8 cellular contexts compared by ENCODE assay signal in genomic region chr2:96116424-96116878, GRCh38. TPM values are rescaled to one million over a fixed set of nuclear protein-coding genes. Genes with fewer than 3 reads are reported as not detected.
A peak's percentile ranks its signal among the peaks of the same experiment; 100 is the strongest.
DNase-seq lines count a peak whose midpoint lies in the region; ATAC-seq and TF ChIP-seq lines count a peak whose summit lies in the region.

ADRA2B (minus strand) TSS chr2:96116571; CDS start chr2:96116149, 422 bp downstream.

- peak within 1 kb of the TSS; percentile 83 for H3K4me3 Mint-ChIP-seq in activated T-helper 1 cell treated with anti-CD3 and anti-CD28 coated beads, Interleukin-12 subunit alpha, Interleukin-12 subunit beta, Interleukin-2, Interleukin-4 antibody, amounts not matched to agents 30 ng/mL and 10 ng/mL and 1 ng/mL, durations not matched to agents 14 hours and 24 hours and 36 hours
- peak within 1 kb of the TSS; percentile 57 for H3K4me3 Mint-ChIP-seq in glutamatergic neuron (ENCODE audit: unreplicated experiment)

- peak; percentile 56 for ATAC-seq in GM18502 (IDR thresholded peaks at IDR 0.05; ENCODE audit: poor library complexity, unreplicated experiment)
- peak; percentile 60 for ATAC-seq in HG02678 (IDR thresholded peaks at IDR 0.05; ENCODE audit: unreplicated experiment)
- ATAC-seq in aorta (ENCODE audit: low FRiP score): no peak

- TF ChIP-seq CTCF in glutamatergic neuron (IDR thresholded peaks at IDR 0.05; ENCODE audit: partially characterized antibody, unreplicated experiment): no peak
- no peak for TF ChIP-seq CTCF in retinal pigment epithelial cell (conservative IDR thresholded peaks at IDR 0.05; ENCODE audit: low read depth, low read length)

- DNase-seq in NCI-H774 (lab: John Stamatoyannopoulos, UW) (peak; percentile 62), glutamatergic neuron (peak; percentile 73), retinal pigment epithelial cell (ENCODE audit: low read depth) (no peak), aorta (peak in 1 of 2 donors; percentile 76), mesenteric fat pad (ENCODE audit: low spot score) (no peak)
- peak; percentile 52 for DNase-seq in activated T-helper 1 cell treated with anti-CD3 and anti-CD28 coated beads, Interleukin-12 subunit alpha, Interleukin-12 subunit beta, Interleukin-2, Interleukin-4 antibody, amounts not matched to agents 30 ng/mL and 10 ng/mL and 1 ng/mL, durations not matched to agents 14 hours and 24 hours and 36 hours (ENCODE audit: low spot score)

- H3K27ac ChIP-seq in aorta (ENCODE audit: low read depth in 1 of 2, low read length in 2 of 2): no peak within 1 kb of the TSS

- intact Hi-C loops in activated T-helper 1 cell treated with anti-CD3 and anti-CD28 coated beads, Interleukin-12 subunit alpha, Interleukin-12 subunit beta, Interleukin-2, Interleukin-4 antibody, amounts not matched to agents 30 ng/mL and 10 ng/mL and 1 ng/mL, durations not matched to agents 14 hours and 24 hours and 36 hours (cut with micrococcal nuclease): loop anchor here (1.0 to 5.0 kb wide), 3 partner anchors 28 to 151 kb away; partner anchors contain the start of genes CIAO1, DUSP2 and TMEM127
- intact Hi-C loops in aorta (cut with DNase I): loop anchor here (2.0 to 10.0 kb wide), 2 partner anchors 46 to 112 kb away; no protein-coding TSS in a partner anchor

- no peaks in the 10 kb centered on the region for H3K27me3 ChIP-seq in aorta (ENCODE audit: control insufficient read depth in 1 of 2, insufficient read depth in 2 of 2, low read length in 1 of 2)

- H3K4me1 Mint-ChIP-seq in activated T-helper 1 cell treated with anti-CD3 and anti-CD28 coated beads, Interleukin-12 subunit alpha, Interleukin-12 subunit beta, Interleukin-2, Interleukin-4 antibody, amounts not matched to agents 30 ng/mL and 10 ng/mL and 1 ng/mL, durations not matched to agents 14 hours and 24 hours and 36 hours (ENCODE audit: low read depth): peaks cover 28% of the 10 kb centered on the region
- H3K4me1 Mint-ChIP-seq in glutamatergic neuron (ENCODE audit: low read depth, unreplicated experiment): peaks cover 2% of the 10 kb centered on the region

- H3K27me3 Mint-ChIP-seq in activated T-helper 1 cell treated with anti-CD3 and anti-CD28 coated beads, Interleukin-12 subunit alpha, Interleukin-12 subunit beta, Interleukin-2, Interleukin-4 antibody, amounts not matched to agents 30 ng/mL and 10 ng/mL and 1 ng/mL, durations not matched to agents 14 hours and 24 hours and 36 hours (ENCODE audit: insufficient read depth): peaks cover 37% of the 10 kb centered on the region
- H3K27me3 Mint-ChIP-seq in glutamatergic neuron (ENCODE audit: unreplicated experiment): peaks cover 21% of the 10 kb centered on the region

- no peaks in the 10 kb centered on the region for H3K9me3 Mint-ChIP-seq in activated T-helper 1 cell treated with anti-CD3 and anti-CD28 coated beads, Interleukin-12 subunit alpha, Interleukin-12 subunit beta, Interleukin-2, Interleukin-4 antibody, amounts not matched to agents 30 ng/mL and 10 ng/mL and 1 ng/mL, durations not matched to agents 14 hours and 24 hours and 36 hours
- H3K9me3 Mint-ChIP-seq in glutamatergic neuron (ENCODE audit: unreplicated experiment): peaks cover 10% of the 10 kb centered on the region

- H3K4me3 ChIP-seq in retinal pigment epithelial cell (ENCODE audit: low read length): peak within 1 kb of the TSS; percentile 8
- H3K4me3 ChIP-seq in aorta (ENCODE audit: low read length in 2 of 2): peak within 1 kb of the TSS; percentile 41 to 50

- H3K36me3 ChIP-seq in aorta (ENCODE audit: control insufficient read depth in 1 of 2, insufficient read depth in 2 of 2, low read length in 1 of 2): no peaks in the 10 kb centered on the region

- H3K27ac Mint-ChIP-seq in activated T-helper 1 cell treated with anti-CD3 and anti-CD28 coated beads, Interleukin-12 subunit alpha, Interleukin-12 subunit beta, Interleukin-2, Interleukin-4 antibody, amounts not matched to agents 30 ng/mL and 10 ng/mL and 1 ng/mL, durations not matched to agents 14 hours and 24 hours and 36 hours: no peak within 1 kb of the TSS
- H3K27ac Mint-ChIP-seq in glutamatergic neuron (ENCODE audit: unreplicated experiment): no peak within 1 kb of the TSS

- WGBS in aorta, 2 donors: 1% methylated on average over 46 to 64 of the region's 64 CpGs

- no peaks in the 10 kb centered on the region for H3K9me3 ChIP-seq in aorta (ENCODE audit: control insufficient read depth, low read length)

- no peaks in the 10 kb centered on the region for H3K36me3 Mint-ChIP-seq in activated T-helper 1 cell treated with anti-CD3 and anti-CD28 coated beads, Interleukin-12 subunit alpha, Interleukin-12 subunit beta, Interleukin-2, Interleukin-4 antibody, amounts not matched to agents 30 ng/mL and 10 ng/mL and 1 ng/mL, durations not matched to agents 14 hours and 24 hours and 36 hours (ENCODE audit: low read depth)
- H3K36me3 Mint-ChIP-seq in glutamatergic neuron (ENCODE audit: unreplicated experiment): peaks cover 12% of the 10 kb centered on the region

- H3K4me1 ChIP-seq in aorta (ENCODE audit: control insufficient read depth in 1 of 2, insufficient read depth in 2 of 2, low read length in 2 of 2): no peaks in the 10 kb centered on the region

RNA-seq across cellular contexts. Expression of gene ADRA2B, which starts in this region (rescaled TPM):
- total RNA-seq in activated T-helper 1 cell treated with anti-CD3 and anti-CD28 coated beads, Interleukin-12 subunit alpha, Interleukin-12 subunit beta, Interleukin-2, Interleukin-4 antibody, amounts not matched to agents 30 ng/mL and 10 ng/mL and 1 ng/mL, durations not matched to agents 14 hours and 24 hours and 36 hours: 0.12 and 0.21 TPM in 2 replicates
- total RNA-seq in glutamatergic neuron (ENCODE audit: unreplicated experiment) (0.91 TPM), aorta (10 to 100 TPM in 1 of 2 donors, under 1 TPM in 1; 0.81 to 34.0 TPM), mesenteric fat pad (1.2 TPM)
- polyA plus RNA-seq in aorta: under 1 TPM in 1 of 2 donors, not detected in 1; 0.26 TPM

Comparison
In these comparisons a context has a peak if more than half of its experiments do, and no peak if none do; other contexts are left out.
1. Peak in DNase-seq in activated T-helper 1 cell treated with anti-CD3 and anti-CD28 coated beads, Interleukin-12 subunit alpha, Interleukin-12 subunit beta, Interleukin-2, Interleukin-4 antibody, amounts not matched to agents 30 ng/mL and 10 ng/mL and 1 ng/mL, durations not matched to agents 14 hours and 24 hours and 36 hours; RNA of the gene not detected or under 1 TPM.
2. Peak in DNase-seq in glutamatergic neuron; RNA of the gene not detected or under 1 TPM.